In genomic region chr6:125815050-125815910, GRCh38 we compare ENCODE assay signal across 1 cellular context.
TF ChIP-seq lines count a peak whose summit lies in the region.

No MANE protein-coding gene starts in this region.

TF ChIP-seq in K562, 482 proteins besides CTCF, POLR2A, EP300 and RAD21 (continued from another document):
- no peak for TF ChIP-seq SOX6 (IDR thresholded peaks at IDR 0.05)
TF ChIP-seq in K562: peak in this region for 1.
